ENCODE assay signal across 7 cellular contexts in genomic region chr15:81296673-81297072, GRCh38. TPM values are rescaled to one million over a fixed set of nuclear protein-coding genes. Genes with fewer than 3 reads are reported as not detected.
DNase-seq lines count a peak whose midpoint lies in the region; ATAC-seq, FAIRE-seq and TF ChIP-seq lines count a peak whose summit lies in the region.

No MANE protein-coding gene starts in this region.

- H3K4me1 ChIP-seq in GM12878 (ENCODE audit: control insufficient read depth, insufficient read depth, low read length) = peaks cover 60% of the 10 kb centered on the region
- H3K4me1 ChIP-seq in uterus = no peaks in the 10 kb centered on the region

- no peaks in the 10 kb centered on the region for H3K9me3 ChIP-seq in GM12878 (replicated peaks; ENCODE audit: control insufficient read depth, insufficient read depth, low read length)
- H3K9me3 ChIP-seq in uterus = no peaks in the 10 kb centered on the region

- peak overlapping the region; percentile 100 for H3K4me2 ChIP-seq in GM12878 (ENCODE audit: control insufficient read depth, insufficient read depth)

- RAD21 ChIA-PET in GM12878 (lab: Charles Lee; ENCODE audit: unreplicated experiment) = interaction anchor here (0.6 to 8.4 kb wide), 8 partner anchors 10 to 270 kb away, joined by 3 to 73 read pairs (median 4); partner anchors contain the start of gene STARD5

- BruUV-seq in GM12878 (replicated peaks; lab: Mats Ljungman, UMichigan) = no TSS peak

- no peaks in the 10 kb centered on the region for H3K9me3 Mint-ChIP-seq in T-helper 2 cell treated with Interferon-gamma antibody and Interleukin-4, amounts not matched to agents 5 μg/mL and 100 μg/mL, for 36 hours
- no peaks in the 10 kb centered on the region for H3K9me3 Mint-ChIP-seq in natural killer cell treated with Interleukin-12 subunit alpha and Interleukin-12 subunit beta and Interleukin-15 and Interleukin-18, amount 100 ng/mL, for 72 hours

- peak overlapping the region; percentile 97 for H3K27ac Mint-ChIP-seq in T-helper 2 cell treated with Interferon-gamma antibody and Interleukin-4, amounts not matched to agents 5 μg/mL and 100 μg/mL, for 36 hours
- peak overlapping the region; percentile 96 to 99 for H3K27ac Mint-ChIP-seq in natural killer cell treated with Interleukin-12 subunit alpha and Interleukin-12 subunit beta and Interleukin-15 and Interleukin-18, amount 100 ng/mL, for 72 hours

- no peak for TF ChIP-seq CTCF in GM12878 (IDR thresholded peaks at IDR 0.05 in 2 of 3, conservative IDR thresholded peaks at IDR 0.05 in 1 of 3; ENCODE audit: control insufficient read depth in 2 of 3, extremely low read depth in 1 of 3, insufficient read depth in 1 of 3, low read depth in 3 of 3, low read length in 3 of 3)
- no peak for TF ChIP-seq CTCF in uterus (IDR thresholded peaks at IDR 0.05)

- peaks cover 51% of the 10 kb centered on the region for H3K4me1 Mint-ChIP-seq in T-helper 2 cell treated with Interferon-gamma antibody and Interleukin-4, amounts not matched to agents 5 μg/mL and 100 μg/mL, for 36 hours (ENCODE audit: low read depth)
- H3K4me1 Mint-ChIP-seq in natural killer cell treated with Interleukin-12 subunit alpha and Interleukin-12 subunit beta and Interleukin-15 and Interleukin-18, amount 100 ng/mL, for 72 hours (ENCODE audit: low read depth in 2 of 2) = peaks cover 83 to 93% of the 10 kb centered on the region in 2 donors

- TF ChIP-seq POLR2A in GM12878 (IDR thresholded peaks at IDR 0.05; ENCODE audit: low read depth, low read length) = peak; percentile 79
- no peak for TF ChIP-seq POLR2A in uterus (IDR thresholded peaks at IDR 0.05)

- intact Hi-C loops in GM12878 (cut with micrococcal nuclease; ENCODE audit: unreplicated experiment) = loop anchor here (10.0 kb wide), 1 partner anchor 748 kb away; the partner anchor contains the start of gene MEX3B
- intact Hi-C loops in uterus (cut with DNase I; ENCODE audit: low total_unique reads) = no loop called here

- H3K79me2 ChIP-seq in GM12878 (ENCODE audit: control insufficient read depth, insufficient read depth, low read length) = peaks cover 80% of the 10 kb centered on the region

- DNase-seq in GM19238 (ENCODE audit: insufficient read length, low spot score) (peak; percentile 50), GM12878 (ENCODE audit: low read depth, low spot score) (peak; percentile 95), uterus (no peak), NCI-H1436 (lab: John Stamatoyannopoulos, UW) (no peak)
- peak; percentile 83 for DNase-seq in T-helper 2 cell treated with Interferon-gamma antibody and Interleukin-4, amounts not matched to agents 5 μg/mL and 100 μg/mL, for 36 hours (ENCODE audit: low spot score)
- peak; percentile 88 for DNase-seq in natural killer cell treated with Interleukin-12 subunit alpha and Interleukin-12 subunit beta and Interleukin-15 and Interleukin-18, amount 100 ng/mL, for 72 hours (ENCODE audit: low spot score)

- POLR2A ChIA-PET in GM12878 (lab: Charles Lee) = interaction anchor here (0.7 to 1.6 kb wide), 4 partner anchors 10 to 27 kb away, joined by 3 to 5 read pairs (median 4); partner anchors contain the start of gene STARD5

- ATAC-seq in HG03135 (IDR thresholded peaks at IDR 0.05; ENCODE audit: unreplicated experiment) (peak; percentile 40), GM12878 (peak; percentile 44)
- peak; percentile 87 for ATAC-seq in natural killer cell treated with Interleukin-12 subunit alpha and Interleukin-12 subunit beta and Interleukin-15 and Interleukin-18, amount 100 ng/mL, for 72 hours

- CTCF ChIA-PET in GM12878 (lab: Yijun Ruan, JAX) = interaction anchor here (0.9 to 6.6 kb wide), 10 partner anchors 10 to 41 kb away, joined by 3 to 66 read pairs (median 4); no protein-coding TSS in a partner anchor

- SMC1A ChIA-PET in GM12878 (lab: Charles Lee; ENCODE audit: uncharacterized antibody, unreplicated experiment) = interaction anchor here (0.7 to 9.6 kb wide), 12 partner anchors 11 to 273 kb away, joined by 3 to 109 read pairs (median 4); partner anchors contain the start of gene STARD5

- H3K4me3 ChIP-seq in GM12878 (peak overlapping the region; percentile 75), uterus (no peak overlapping the region)

- in situ Hi-C loops in GM12878 (cut with MboI) = loop anchor here (10.0 to 25.0 kb wide), 5 partner anchors 302 to 1916 kb away; partner anchors contain the start of genes HDGFL3 and RPS17

- peaks cover 0 to 3% of the 10 kb centered on the region in 2 experiments; a peak in 2 of 4 replicates for H3K36me3 ChIP-seq in GM12878 (ENCODE audit: control insufficient read depth in 2 of 2, insufficient read depth in 2 of 2, low read length in 1 of 2)
- H3K36me3 ChIP-seq in uterus = no peaks in the 10 kb centered on the region

- peak; percentile 19; the same call in 1 of the 2 replicates for TF ChIP-seq RAD21 in GM12878 (IDR thresholded peaks at IDR 0.05; ENCODE audit: insufficient read depth, low read depth, low read length)

- peak overlapping the region; percentile 12; the same call in 1 of the 2 replicates for H2AFZ ChIP-seq in GM12878 (ENCODE audit: control insufficient read depth, low read depth, low read length)

- peak overlapping the region; percentile 99 for H3K27ac ChIP-seq in GM12878 (ENCODE audit: control insufficient read depth, insufficient read depth)
- peak overlapping the region; percentile 22 to 37 for H3K27ac ChIP-seq in uterus

- peaks cover 54% of the 10 kb centered on the region for H3K36me3 Mint-ChIP-seq in T-helper 2 cell treated with Interferon-gamma antibody and Interleukin-4, amounts not matched to agents 5 μg/mL and 100 μg/mL, for 36 hours (ENCODE audit: low read depth)
- H3K36me3 Mint-ChIP-seq in natural killer cell treated with Interleukin-12 subunit alpha and Interleukin-12 subunit beta and Interleukin-15 and Interleukin-18, amount 100 ng/mL, for 72 hours = peaks cover 6% of the 10 kb centered on the region

- no peaks in the 10 kb centered on the region for H4K20me1 ChIP-seq in GM12878 (ENCODE audit: control insufficient read depth, insufficient read depth)

- H3K27me3 ChIP-seq in GM12878 (replicated peaks in 1 of 2; ENCODE audit: control insufficient read depth in 2 of 2, insufficient read depth in 2 of 2, low read length in 1 of 2) = no peaks in the 10 kb centered on the region
- no peaks in the 10 kb centered on the region for H3K27me3 ChIP-seq in uterus

- no peaks in the 10 kb centered on the region for H3K27me3 Mint-ChIP-seq in T-helper 2 cell treated with Interferon-gamma antibody and Interleukin-4, amounts not matched to agents 5 μg/mL and 100 μg/mL, for 36 hours (ENCODE audit: low read depth)
- H3K27me3 Mint-ChIP-seq in natural killer cell treated with Interleukin-12 subunit alpha and Interleukin-12 subunit beta and Interleukin-15 and Interleukin-18, amount 100 ng/mL, for 72 hours = no peaks in the 10 kb centered on the region

- FAIRE-seq in GM12878 (lab: Jason Lieb, UNC) = peak; percentile 92

- 2% methylated on average over 11 of the region's 11 CpGs for WGBS in GM12878 (ENCODE audit: insufficient coverage, insufficient replicate concordance, low lambda C conversion rate, missing lambda C conversion rate)

- H3K4me3 Mint-ChIP-seq in T-helper 2 cell treated with Interferon-gamma antibody and Interleukin-4, amounts not matched to agents 5 μg/mL and 100 μg/mL, for 36 hours = peak overlapping the region; percentile 97
- H3K4me3 Mint-ChIP-seq in natural killer cell treated with Interleukin-12 subunit alpha and Interleukin-12 subunit beta and Interleukin-15 and Interleukin-18, amount 100 ng/mL, for 72 hours = peak overlapping the region; percentile 96

- peak; percentile 78 to 90; a peak in 3 of 4 replicates for TF ChIP-seq EP300 in GM12878 (IDR thresholded peaks at IDR 0.05; ENCODE audit: borderline replicate concordance in 1 of 2, control insufficient read depth in 1 of 2, low read depth in 2 of 2, low read length in 2 of 2)

- H3K9ac ChIP-seq in GM12878 (ENCODE audit: control insufficient read depth, insufficient read depth, low read length) = peak overlapping the region; percentile 79

RNA-seq across cellular contexts. Expression of gene STARD5, which starts 27.3 kb away (rescaled TPM):
- total RNA-seq in GM12878 (2013; cell fraction: nucleolus; rRNA removed) = 20.1 and 22.0 TPM in 2 replicates
- total RNA-seq in GM12878 (2014; rRNA removed) = 6.3 and 6.4 TPM in 2 replicates
- 4.1 and 4.5 TPM in 2 replicates for total RNA-seq in GM12878 (2014; rRNA removed; fragmentation: Illumina TruSeq; extraction: Trizol)
- total RNA-seq in GM12878 (2021) = 6.0 and 6.1 TPM in 2 replicates
- polyA plus RNA-seq in GM12878 (2011; ENCODE audit: low read depth) = 2.0 TPM
- 7.5 and 9.4 TPM in 2 replicates for polyA plus RNA-seq in GM12878 (2011; rRNA removed)
- 11.9 and 12.7 TPM in 2 replicates for polyA plus RNA-seq in GM12878 (2011; cell fraction: cytosol; rRNA removed)
- 22.7 and 29.4 TPM in 2 replicates for polyA plus RNA-seq in GM12878 (2011; cell fraction: nucleus; rRNA removed)
- 3.0 and 4.8 TPM in 2 replicates for polyA plus RNA-seq in GM12878 (2012)
- polyA plus RNA-seq in GM12878 (2014; fragmentation: Illumina TruSeq; extraction: Trizol) = 5.4 and 6.3 TPM in 2 replicates
- polyA plus RNA-seq in GM12878 (2014; fragmentation: Nextera tagmentation; extraction: Ambion mirVana) = 1 to 10 TPM; 2.3 to 3.5 TPM
- polyA plus RNA-seq in GM12878 (2014; rRNA removed) = 8.4 and 8.6 TPM in 2 replicates
- 1 to 10 TPM; 3.0 to 3.5 TPM for polyA plus RNA-seq in GM12878 (2016; fragmentation: Nextera tagmentation; extraction: Ambion mirVana)
- 11.0 and 11.7 TPM in 2 replicates for polyA minus RNA-seq in GM12878 (2011; rRNA and poly(A)+ RNA removed)
- polyA minus RNA-seq in GM12878 (2011; cell fraction: cytosol; rRNA and poly(A)+ RNA removed) = 1.9 and 3.1 TPM in 2 replicates
- 13.1 and 19.6 TPM in 2 replicates for polyA minus RNA-seq in GM12878 (2011; cell fraction: nucleus; rRNA and poly(A)+ RNA removed)
- 1 to 10 TPM; 6.2 to 7.8 TPM for total RNA-seq in natural killer cell treated with Interleukin-12 subunit alpha and Interleukin-12 subunit beta and Interleukin-15 and Interleukin-18, amount 100 ng/mL, for 72 hours
- 10 to 100 TPM in 3 of 4 donors, 1 to 10 TPM in 1; 8.5 to 20.6 (median 19.7) TPM for total RNA-seq in uterus

Comparison
In these comparisons a context has a peak if more than half of its experiments do, and no peak if none do; other contexts are left out.
1. DNase-seq: peak in GM19238 (single experiment), T-helper 2 cell treated with Interferon-gamma antibody and Interleukin-4, amounts not matched to agents 5 μg/mL and 100 μg/mL, for 36 hours (single experiment), GM12878 (single experiment) and natural killer cell treated with Interleukin-12 subunit alpha and Interleukin-12 subunit beta and Interleukin-15 and Interleukin-18, amount 100 ng/mL, for 72 hours (single experiment); none in uterus (0 of 2) and NCI-H1436 (single experiment).
2. Peak in every context shown above with its lines, with median percentiles within 50 percentile points of each other: ATAC-seq.